28 cellular contexts compared by ENCODE assay signal in genomic region chr13:92461402-92461801, GRCh38.
DNase-seq lines count a peak whose midpoint lies in the region; ATAC-seq, FAIRE-seq and TF ChIP-seq lines count a peak whose summit lies in the region.
"Had no signal": no experiment of that assay in that cellular context is flagged by ENCODE, and none has a peak within 500 bp of the region (broad histone marks: within the 10 kb centered on the region; RNA-seq: fewer than 3 reads in every experiment).

No MANE protein-coding gene starts in this region.

- no peaks in the 10 kb centered on the region for H4K20me1 ChIP-seq in K562 (replicated peaks; ENCODE audit: control insufficient read depth, insufficient read depth, low read length)
- H4K20me1 ChIP-seq: BLaER1 treated with 17β-estradiol and CSF1 and Interleukin-3, amounts not matched to agents 10 nM and 100 nM had no signal

- no peak overlapping the region for H3K4me2 ChIP-seq in K562 (ENCODE audit: insufficient read depth, low read length)
- H3K4me2 ChIP-seq: A549; BLaER1 treated with 17β-estradiol and CSF1 and Interleukin-3, amounts not matched to agents 10 nM and 100 nM; GM23338 had no signal

- in situ Hi-C loops in K562 (cut with MboI), result no loop called here

- TF ChIP-seq RAD21 in K562 (CRISPR knock-in tag; conservative IDR thresholded peaks at IDR 0.05 in 1 of 2, IDR thresholded peaks at IDR 0.05 in 1 of 2), result no peak

- WGBS in K562 (ENCODE audit: insufficient coverage, low coverage, missing lambda C conversion rate), result 3% methylated on average over 3 of the region's 3 CpGs

- no peak overlapping the region for H3K4me3 ChIP-seq in K562
- H3K4me3 ChIP-seq: A549; BLaER1 treated with 17β-estradiol and CSF1 and Interleukin-3, amounts not matched to agents 10 nM and 100 nM; GM12878; GM23338; HAP-1 had no signal

- no peak for FAIRE-seq in K562 (lab: Jason Lieb, UNC)
- FAIRE-seq: A549, GM12878 had no signal

- H3K9me3 ChIP-seq in K562 (replicated peaks; ENCODE audit: control insufficient read depth, insufficient read depth, low read depth, low read length), result no peaks in the 10 kb centered on the region; the same call in 1 of the 2 replicates
- H3K9me3 ChIP-seq: A549; BLaER1 treated with 17β-estradiol and CSF1 and Interleukin-3, amounts not matched to agents 10 nM and 100 nM; HAP-1 had no signal

- no peak overlapping the region for H2AFZ ChIP-seq in K562 (ENCODE audit: low read depth, low read length)
- H2AFZ ChIP-seq: GM23338 had no signal

- BruUV-seq in K562 (replicated peaks; lab: Mats Ljungman, UMichigan), result no TSS peak

- CTCF ChIA-PET in K562 (lab: Yijun Ruan, JAX; ENCODE audit: low intra/inter-chr PET ratio), result no interaction called here

- TF ChIP-seq POLR2A in K562 (conservative IDR thresholded peaks at IDR 0.05), result no peak

- H3K4me1 ChIP-seq in K562 (replicated peaks in 1 of 2; ENCODE audit: control insufficient read depth in 2 of 2, insufficient read depth in 2 of 2, low read length in 2 of 2), result no peaks in the 10 kb centered on the region
- H3K4me1 ChIP-seq: A549, HAP-1 had no signal

- no peak overlapping the region for H3K9ac ChIP-seq in K562 (ENCODE audit: insufficient read depth in 1 of 2, low read depth in 2 of 2, low read length in 2 of 2)
- H3K9ac ChIP-seq: BLaER1 treated with 17β-estradiol and CSF1 and Interleukin-3, amounts not matched to agents 10 nM and 100 nM had no signal

- POLR2A ChIA-PET in K562 (lab: Yijun Ruan, JAX), result interaction anchor here (0.7 kb wide), 1 partner anchor 127 kb away, joined by 3 read pairs; no protein-coding TSS in a partner anchor

- no peaks in the 10 kb centered on the region for H3K27me3 ChIP-seq in K562 (ENCODE audit: control insufficient read depth in 2 of 2, insufficient read depth in 2 of 2, low read length in 2 of 2)
- H3K27me3 ChIP-seq: BLaER1 treated with 17β-estradiol and CSF1 and Interleukin-3, amounts not matched to agents 10 nM and 100 nM had no signal

- ATAC-seq in K562 (no peak), HG02938 (IDR thresholded peaks at IDR 0.05; ENCODE audit: unreplicated experiment) (no peak), HG02970 (IDR thresholded peaks at IDR 0.05; ENCODE audit: low FRiP score, unreplicated experiment) (no peak)
- ATAC-seq: A549; CD8-positive, alpha-beta T cell; GM12878; GM23338; PC-3 had no signal

- TF ChIP-seq CTCF in C4-2B (conservative IDR thresholded peaks at IDR 0.05) (no peak), K562 (IDR thresholded peaks at IDR 0.05 in 2 of 3, conservative IDR thresholded peaks at IDR 0.05 in 1 of 3; ENCODE audit: insufficient read depth in 2 of 3, low read depth in 1 of 3, low read length in 3 of 3) (no peak)

- DNase-seq in NCI-H2029 treated with DMSO at 0.1 percent for 48 hours (lab: John Stamatoyannopoulos, UW) (peak; percentile 66), NCI-H69 (lab: John Stamatoyannopoulos, UW) (peak; percentile 31), K562 (ENCODE audit: extremely low read depth in 1 of 4, low spot score in 3 of 4) (no peak), iPS-NIHi7 (ENCODE audit: extremely low spot score) (no peak)
- DNase-seq: AML-193; CD8-positive, alpha-beta T cell; DMS 273 treated with DMSO at 0.1 percent for 48 hours; DMS79; EL; GDM1; HFFc6; NCI-H1048; NCI-H1436; NCI-H187; NCI-H446; NCI-H526 treated with DMSO at 0.1 percent for 48 hours; NK-92 treated with Interleukin-12 subunit alpha and Interleukin-12 subunit beta, amount 100 ng/mL, for 24 hours; PC-3; T-helper 1 cell had no signal

- no peaks in the 10 kb centered on the region for H3K79me2 ChIP-seq in K562 (ENCODE audit: control insufficient read depth, insufficient read depth, low read length)

- no peak for TF ChIP-seq EP300 in K562 (IDR thresholded peaks at IDR 0.05; ENCODE audit: low read length)

- H3K9me1 ChIP-seq in K562 (ENCODE audit: control insufficient read depth, insufficient read depth, low read length), result no peaks in the 10 kb centered on the region

- H3K36me3 ChIP-seq in K562 (ENCODE audit: control insufficient read depth, insufficient read depth, low read length), result no peaks in the 10 kb centered on the region
- H3K36me3 ChIP-seq: BLaER1 treated with 17β-estradiol and CSF1 and Interleukin-3, amounts not matched to agents 10 nM and 100 nM; HAP-1 had no signal

- intact Hi-C loops in K562 (cut with micrococcal nuclease), result no loop called here

- H3K27ac ChIP-seq in C4-2B, result peak overlapping the region; percentile 29; the same call in 1 of the 2 replicates
- no peak overlapping the region for H3K27ac ChIP-seq in K562 (ENCODE audit: extremely low read depth, low read depth, low read length)
- H3K27ac ChIP-seq: A549; BLaER1 treated with 17β-estradiol and CSF1 and Interleukin-3, amounts not matched to agents 10 nM and 100 nM; HL-60 had no signal

TF ChIP-seq in K562, 482 proteins besides CTCF, POLR2A, EP300 and RAD21 (continues in another document):
- TF ChIP-seq, protein P1, sequence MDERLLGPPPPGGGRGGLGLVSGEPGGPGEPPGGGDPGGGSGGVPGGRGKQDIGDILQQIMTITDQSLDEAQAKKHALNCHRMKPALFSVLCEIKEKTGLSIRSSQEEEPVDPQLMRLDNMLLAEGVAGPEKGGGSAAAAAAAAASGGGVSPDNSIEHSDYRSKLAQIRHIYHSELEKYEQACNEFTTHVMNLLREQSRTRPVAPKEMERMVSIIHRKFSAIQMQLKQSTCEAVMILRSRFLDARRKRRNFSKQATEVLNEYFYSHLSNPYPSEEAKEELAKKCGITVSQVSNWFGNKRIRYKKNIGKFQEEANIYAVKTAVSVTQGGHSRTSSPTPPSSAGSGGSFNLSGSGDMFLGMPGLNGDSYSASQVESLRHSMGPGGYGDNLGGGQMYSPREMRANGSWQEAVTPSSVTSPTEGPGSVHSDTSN (CRISPR knock-in tag; IDR thresholded peaks at IDR 0.05; ENCODE audit: low read depth), result no peak
- TF ChIP-seq, protein P1 (tag; conservative IDR thresholded peaks at IDR 0.05; ENCODE audit: low read depth), result no peak
- 0 out of 2 replicates have a peak, but pooled peaks have one; percentile 20 for TF ChIP-seq JUNB (CRISPR knock-in tag; conservative IDR thresholded peaks at IDR 0.05)
- no peak for TF ChIP-seq SAFB (IDR thresholded peaks at IDR 0.05; ENCODE audit: borderline replicate concordance, low read depth, low read length)
- TF ChIP-seq RBM39 (optimal IDR thresholded peaks at IDR 0.05; ENCODE audit: low read depth, low read length), result no peak
- TF ChIP-seq ZFP36 (IDR thresholded peaks at IDR 0.05; ENCODE audit: low read depth, low read length, partially characterized antibody), result no peak
- TF ChIP-seq CBFA2T3 (IDR thresholded peaks at IDR 0.05), result no peak
- no peak for TF ChIP-seq SFPQ (IDR thresholded peaks at IDR 0.05; ENCODE audit: low read depth, low read length)
- TF ChIP-seq MCM7 (IDR thresholded peaks at IDR 0.05), result no peak
- TF ChIP-seq CBFB (CRISPR knock-in tag; IDR thresholded peaks at IDR 0.05), result no peak
- TF ChIP-seq HCFC1 (IDR thresholded peaks at IDR 0.05; ENCODE audit: low read depth, low read length), result no peak
- TF ChIP-seq ZNF277 (CRISPR knock-in tag; IDR thresholded peaks at IDR 0.05; ENCODE audit: borderline replicate concordance), result 0 out of 2 replicates have a peak, but pooled peaks have one; percentile 60

Comparison
In these comparisons a context has a peak if more than half of its experiments do, and no peak if none do; other contexts are left out.
1. DNase-seq: peak in NCI-H2029 treated with DMSO at 0.1 percent for 48 hours (single experiment) and NCI-H69 (single experiment); none in K562 (0 of 4) and iPS-NIHi7 (single experiment).